ENCODE assay signal across 8 cellular contexts in the genomic region with DNA sequence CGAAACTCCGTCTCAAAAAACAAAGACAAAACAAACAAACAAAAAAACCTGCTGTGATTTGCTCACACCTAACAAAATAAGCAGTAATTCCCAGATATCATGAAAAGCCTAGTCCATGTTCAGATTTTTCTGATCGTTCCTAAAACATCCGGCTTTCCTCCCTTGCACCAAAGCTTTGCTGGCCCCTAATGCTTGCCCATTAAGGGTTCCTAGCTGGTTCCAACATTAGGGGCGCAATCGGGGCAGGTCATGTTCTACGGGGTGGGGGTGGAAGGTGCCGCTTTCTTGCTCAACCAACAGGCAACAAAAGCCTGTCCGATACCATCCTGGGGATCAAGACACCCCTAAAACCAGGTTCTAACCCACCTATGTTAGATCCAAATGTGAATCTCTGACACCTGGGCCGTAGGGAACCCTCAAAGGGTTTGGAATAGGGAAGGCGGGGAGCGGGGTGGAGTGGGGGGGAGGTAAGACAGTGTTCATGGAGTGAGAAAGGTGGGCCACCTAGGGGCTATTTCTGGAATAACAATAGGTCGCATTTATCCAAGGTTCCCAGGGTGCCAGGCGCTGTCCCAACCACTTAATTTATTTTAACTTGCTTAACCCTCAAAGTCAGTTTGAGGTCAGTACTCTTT. TPM values are rescaled to one million over a fixed set of nuclear protein-coding genes. Genes with fewer than 3 reads are reported as not detected.
DNase-seq lines count a peak whose midpoint lies in the region; ATAC-seq and TF ChIP-seq lines count a peak whose summit lies in the region.

No MANE protein-coding gene starts in this region.

- DNase-seq in Ammon's horn (ENCODE audit: low spot score) (peak; percentile 71), H9 (peak; percentile 68), NCI-H524 treated with DMSO at 0.1 percent for 48 hours (lab: John Stamatoyannopoulos, UW) (peak; percentile 43), activated T-cell treated with anti-CD3 and anti-CD28 coated beads for 1 hour (ENCODE audit: low read depth) (peak; percentile 16), fibroblast of mammary gland (ENCODE audit: low read depth) (peak; percentile 60), type B pancreatic cell (ENCODE audit: extremely low spot score, unreplicated experiment) (no peak)
- DNase-seq in naive thymus-derived CD4-positive, alpha-beta T cell: peak in 7 of 9 donors; percentile 13 to 43 (median 30)

- H2BK15ac ChIP-seq in H9 (ENCODE audit: low read depth, low read length): no peak overlapping the region

- no peak overlapping the region for H2BK12ac ChIP-seq in H9 (ENCODE audit: insufficient read length, low read depth, low read length)

- no peak overlapping the region for H3T11ph ChIP-seq in H9 (ENCODE audit: low read length)

- H4K91ac ChIP-seq in H9 (ENCODE audit: insufficient read length, low read depth, low read length): no peak overlapping the region

- H4K5ac ChIP-seq in H9 (ENCODE audit: insufficient read length, low read depth, low read length): no peak overlapping the region

- H2BK5ac ChIP-seq in H9 (ENCODE audit: insufficient read length, low read length): no peak overlapping the region

- no peak overlapping the region for H3K9ac ChIP-seq in H9 (ENCODE audit: extremely low read depth, insufficient read length, low read length)

- TF ChIP-seq CTCF in H9 (conservative IDR thresholded peaks at IDR 0.05) (peak; percentile 74), fibroblast of mammary gland (conservative IDR thresholded peaks at IDR 0.05; ENCODE audit: control insufficient read depth, insufficient read depth, low read depth, low read length) (peak; percentile 61), type B pancreatic cell (conservative IDR thresholded peaks at IDR 0.05) (peak; percentile 79)

- H3K27me3 Mint-ChIP-seq in H9 (ENCODE audit: low read depth) (no peaks in the 10 kb centered on the region; the same call in none of the 2 replicates), type B pancreatic cell (no peaks in the 10 kb centered on the region)
- H3K27me3 Mint-ChIP-seq in naive thymus-derived CD4-positive, alpha-beta T cell: peaks cover 0 to 10% (median 3%) of the 10 kb centered on the region in 5 donors

- peak overlapping the region; percentile 9 for H3K18ac ChIP-seq in H9 (ENCODE audit: insufficient read length, low read depth, low read length)

- intact Hi-C loops in naive thymus-derived CD4-positive, alpha-beta T cell (cut with micrococcal nuclease): loop anchor here (1.0 to 10.0 kb wide), 7 partner anchors 23 to 451 kb away; a partner anchor contains a TSS

- no peak overlapping the region for H3K27ac ChIP-seq in H9 (ENCODE audit: insufficient read length, low read depth, low read length)
- H3K27ac ChIP-seq in naive thymus-derived CD4-positive, alpha-beta T cell (ENCODE audit: low read depth, low read length): no peak overlapping the region

- H3K23me2 ChIP-seq in H9 (ENCODE audit: insufficient read length, low read depth, low read length, poor library complexity, severe bottlenecking): no peaks in the 10 kb centered on the region

- H3K9me3 Mint-ChIP-seq in H9 (no peaks in the 10 kb centered on the region), type B pancreatic cell (no peaks in the 10 kb centered on the region)
- no peaks in the 10 kb centered on the region for H3K9me3 Mint-ChIP-seq in naive thymus-derived CD4-positive, alpha-beta T cell

- H3K27ac Mint-ChIP-seq in H9 (peak overlapping the region in 2 of 3 experiments; percentile 55 to 79; a peak in 2 of 7 replicates), type B pancreatic cell (no peak overlapping the region)
- no peak overlapping the region for H3K27ac Mint-ChIP-seq in naive thymus-derived CD4-positive, alpha-beta T cell

- H3K4me1 ChIP-seq in H9 (ENCODE audit: insufficient read depth, low read length): no peaks in the 10 kb centered on the region; the same call in 1 of the 2 replicates
- peaks cover 7 to 19% of the 10 kb centered on the region in 2 donors for H3K4me1 ChIP-seq in naive thymus-derived CD4-positive, alpha-beta T cell (ENCODE audit: control insufficient read depth in 2 of 2, insufficient read depth in 2 of 2, low read length in 2 of 2)

- ATAC-seq in naive thymus-derived CD4-positive, alpha-beta T cell: peak; percentile 80
- ATAC-seq in HG03571 (IDR thresholded peaks at IDR 0.05; ENCODE audit: unreplicated experiment): no peak

- H4K20me1 ChIP-seq in H9 (ENCODE audit: control insufficient read depth, insufficient read depth, insufficient read length): no peaks in the 10 kb centered on the region

- H3K9me3 ChIP-seq in H9 (ENCODE audit: control insufficient read depth, low read depth, low read length): no peaks in the 10 kb centered on the region
- no peaks in the 10 kb centered on the region for H3K9me3 ChIP-seq in naive thymus-derived CD4-positive, alpha-beta T cell (ENCODE audit: control insufficient read depth in 2 of 3, low read length in 3 of 3)

- H3K36me3 Mint-ChIP-seq in H9 (ENCODE audit: insufficient read depth in 1 of 3, low read depth in 3 of 3): no peaks in the 10 kb centered on the region
- H3K36me3 Mint-ChIP-seq in naive thymus-derived CD4-positive, alpha-beta T cell: no peaks in the 10 kb centered on the region
- H3K36me3 Mint-ChIP-seq in type B pancreatic cell: no peaks in the 10 kb centered on the region

- H2BK20ac ChIP-seq in H9 (ENCODE audit: low read depth, low read length, poor library complexity, severe bottlenecking): no peak overlapping the region

- POLR2A ChIA-PET in naive thymus-derived CD4-positive, alpha-beta T cell (lab: Charles Lee): no interaction called here

- peak overlapping the region; percentile 19 for H2AFZ ChIP-seq in H9 (ENCODE audit: low read length)

- 0 out of 2 replicates have a peak overlapping the region, but pooled peaks have one; percentile 42 for H3K14ac ChIP-seq in H9 (ENCODE audit: insufficient read depth, low read length)

- H3K27me3 ChIP-seq in H9 (ENCODE audit: insufficient read depth, low read length): no peaks in the 10 kb centered on the region
- H3K27me3 ChIP-seq in naive thymus-derived CD4-positive, alpha-beta T cell (ENCODE audit: control insufficient read depth in 2 of 2, insufficient read depth in 2 of 2, low read length in 2 of 2): no peaks in the 10 kb centered on the region

- H3K56ac ChIP-seq in H9 (ENCODE audit: insufficient read length, low read depth, low read length): no peak overlapping the region

- no peak overlapping the region for H4K8ac ChIP-seq in H9 (replicated peaks; ENCODE audit: insufficient read length, low read depth, low read length)

- no peaks in the 10 kb centered on the region for H3K79me1 ChIP-seq in H9 (ENCODE audit: insufficient read depth, low read depth, low read length, poor library complexity, severe bottlenecking)

- no CpG with 5 or more reads among the region's 14 CpGs for WGBS in H9 (ENCODE audit: extremely low coverage, insufficient read length, low lambda C conversion rate)

- no peak overlapping the region for H3K23ac ChIP-seq in H9 (ENCODE audit: insufficient read length, low read depth, low read length)

- H3K79me2 ChIP-seq in H9 (ENCODE audit: insufficient read depth, low read length): no peaks in the 10 kb centered on the region

- peak overlapping the region; percentile 1 for H3K4me2 ChIP-seq in H9 (ENCODE audit: insufficient read depth, insufficient read length, low read length)

- H3K4me1 Mint-ChIP-seq in H9 (peaks cover 9 to 13% of the 10 kb centered on the region in 2 experiments), type B pancreatic cell (ENCODE audit: unreplicated experiment) (peaks cover 13% of the 10 kb centered on the region)
- peaks cover 0 to 13% (median 5%) of the 10 kb centered on the region in 7 donors for H3K4me1 Mint-ChIP-seq in naive thymus-derived CD4-positive, alpha-beta T cell

- no peak overlapping the region for H2BK120ac ChIP-seq in H9 (ENCODE audit: low read depth, low read length, poor library complexity, severe bottlenecking)

- no peaks in the 10 kb centered on the region for H3K36me3 ChIP-seq in naive thymus-derived CD4-positive, alpha-beta T cell (ENCODE audit: control insufficient read depth in 2 of 3, insufficient read depth in 3 of 3, low read length in 3 of 3)

- no peak overlapping the region for H2AK5ac ChIP-seq in H9 (ENCODE audit: insufficient read length, low read length)

- CTCF ChIA-PET in naive thymus-derived CD4-positive, alpha-beta T cell (lab: Charles Lee): interaction anchor here (1.3 kb wide), 1 partner anchor 78 kb away, joined by 3 read pairs; no protein-coding TSS in a partner anchor

- H3K4me3 ChIP-seq in fibroblast of mammary gland (ENCODE audit: control insufficient read depth, low read depth, low read length): no peak overlapping the region
- no peak overlapping the region for H3K4me3 ChIP-seq in naive thymus-derived CD4-positive, alpha-beta T cell (ENCODE audit: low read length)

- H3K4me3 Mint-ChIP-seq in H9 (peak overlapping the region; percentile 23 to 47; a peak in 3 of 5 replicates), type B pancreatic cell (peak overlapping the region; percentile 55)
- H3K4me3 Mint-ChIP-seq in naive thymus-derived CD4-positive, alpha-beta T cell: peak overlapping the region in 4 of 10 donors; percentile 23 to 56 (median 30)

- H3K4ac ChIP-seq in H9 (ENCODE audit: low read depth, low read length): no peak overlapping the region

RNA-seq across cellular contexts. Expression of a gene that starts 25.3 kb away (rescaled TPM):
- 1.5 TPM in 2 replicates for total RNA-seq in H9 (2021)
- total RNA-seq in naive thymus-derived CD4-positive, alpha-beta T cell: not detected
- polyA plus RNA-seq in naive thymus-derived CD4-positive, alpha-beta T cell: not detected
- 77.5 and 157 TPM in 2 replicates for total RNA-seq in type B pancreatic cell (ENCODE audit: low replicate concordance)

RNA-seq across cellular contexts. Expression of a gene that starts 44.6 kb away (rescaled TPM):
- 2.6 and 3.2 TPM in 2 replicates for total RNA-seq in H9 (2021)
- total RNA-seq in naive thymus-derived CD4-positive, alpha-beta T cell: 1 to 10 TPM in 1 of 5 experiments, under 1 TPM in 4; 0.19 to 1.6 (median 0.51) TPM
- polyA plus RNA-seq in naive thymus-derived CD4-positive, alpha-beta T cell: not detected
- total RNA-seq in type B pancreatic cell (ENCODE audit: low replicate concordance): 0.21 and 2.2 TPM in 2 replicates

RNA-seq across cellular contexts. Expression of a gene that starts 48.3 kb away (rescaled TPM):
- 6.8 and 7.7 TPM in 2 replicates for total RNA-seq in H9 (2021)
- 1 to 10 TPM in 1 of 5 experiments, under 1 TPM in 2, not detected in 2; 0.46 to 1.2 (median 0.78) TPM for total RNA-seq in naive thymus-derived CD4-positive, alpha-beta T cell
- under 1 TPM in 1 of 2 donors, not detected in 1; 0.91 TPM for polyA plus RNA-seq in naive thymus-derived CD4-positive, alpha-beta T cell
- total RNA-seq in type B pancreatic cell (ENCODE audit: low replicate concordance): 2.0 and 5.3 TPM in 2 replicates

RNA-seq across cellular contexts. Expression of a gene that starts 48.8 kb away (rescaled TPM):
- 9.3 and 10.6 TPM in 2 replicates for total RNA-seq in H9 (2021)
- total RNA-seq in naive thymus-derived CD4-positive, alpha-beta T cell: not detected
- not detected for polyA plus RNA-seq in naive thymus-derived CD4-positive, alpha-beta T cell
- total RNA-seq in type B pancreatic cell (ENCODE audit: low replicate concordance): 15.1 and 17.1 TPM in 2 replicates

RNA-seq across cellular contexts. Expression of a gene that starts 52.8 kb away (rescaled TPM):
- total RNA-seq in H9 (2021) (8.2 and 9.0 TPM in 2 replicates), type B pancreatic cell (ENCODE audit: low replicate concordance) (1.5 TPM in 1 of 2 replicates, not detected in the other)
- 10 to 100 TPM in 1 of 5 experiments, 1 to 10 TPM in 4; 1.8 to 13.2 (median 3.5) TPM for total RNA-seq in naive thymus-derived CD4-positive, alpha-beta T cell
- 1 to 10 TPM; 2.1 to 2.6 TPM for polyA plus RNA-seq in naive thymus-derived CD4-positive, alpha-beta T cell

Comparison
In these comparisons a context has a peak if more than half of its experiments do, and no peak if none do; other contexts are left out.
1. H3K27ac Mint-ChIP-seq: peak in H9 (2 of 3); none in naive thymus-derived CD4-positive, alpha-beta T cell (0 of 9) and type B pancreatic cell (single experiment).
2. RNA of a gene that starts 25.3 kb away (total RNA-seq): 77.5 to 157 TPM in type B pancreatic cell; 1.5 TPM in H9 and not detected in naive thymus-derived CD4-positive, alpha-beta T cell; every median in the first group is over 10 times any median in the second.
3. Peak in every context shown above with its lines, with median percentiles within 50 percentile points of each other: CTCF ChIP-seq.